15 cellular contexts compared by ENCODE assay signal in genomic region chr1:174032823-174033222, GRCh38. TPM values are rescaled to one million over a fixed set of nuclear protein-coding genes. Genes with fewer than 3 reads are reported as not detected.
A peak's percentile ranks its signal among the peaks of the same experiment; 100 is the strongest.
DNase-seq lines count a peak whose midpoint lies in the region; FAIRE-seq and TF ChIP-seq lines count a peak whose summit lies in the region.
"Had no signal": no experiment of that assay in that cellular context is flagged by ENCODE, and none has a peak within 500 bp of the region (broad histone marks: within the 10 kb centered on the region; RNA-seq: fewer than 3 reads in every experiment).

No MANE protein-coding gene starts in this region.

- TF ChIP-seq POLR2A in H54 (IDR thresholded peaks at IDR 0.05; ENCODE audit: low read depth, low read length): no peak

- H4K20me1 ChIP-seq in GM23248 (ENCODE audit: insufficient read depth): no peaks in the 10 kb centered on the region
- H4K20me1 ChIP-seq: BLaER1 had no signal

- H3F3A ChIP-seq in GM23248 (ENCODE audit: insufficient read depth): no peaks in the 10 kb centered on the region

- no peak for FAIRE-seq in H54 (lab: Jason Lieb, UNC)
- FAIRE-seq: A204.1, G401.6, GM12892 had no signal

- H3K4me1 ChIP-seq in GM23248 (ENCODE audit: insufficient read depth) (no peaks in the 10 kb centered on the region), SJSA1 (replicated peaks) (peaks cover 29% of the 10 kb centered on the region), HAP-1 (no peaks in the 10 kb centered on the region; the same call in 1 of the 2 replicates)
- H3K4me1 ChIP-seq: BLaER1 had no signal

- no peaks in the 10 kb centered on the region for H3K9me2 ChIP-seq in GM23248 (ENCODE audit: insufficient read depth)

- H3K36me3 ChIP-seq in GM23248 (ENCODE audit: low read depth) (no peaks in the 10 kb centered on the region), SJSA1 (no peaks in the 10 kb centered on the region), HAP-1 (replicated peaks) (no peaks in the 10 kb centered on the region)
- H3K36me3 ChIP-seq: BLaER1 had no signal

- WGBS in GM23248 (ENCODE audit: low coverage in 1 of 2, low lambda C conversion rate in 2 of 2, missing lambda C conversion rate in 2 of 2), 2 experiments: 95 to 96% methylated on average over 1 of the region's 1 CpG

- no peak overlapping the region for H3K4me2 ChIP-seq in GM23248 (ENCODE audit: unreplicated experiment)
- H3K4me2 ChIP-seq: BLaER1 had no signal

- no peaks in the 10 kb centered on the region for H3K27me3 ChIP-seq in GM23248 (replicated peaks; ENCODE audit: insufficient read depth)
- H3K27me3 ChIP-seq in SJSA1 (replicated peaks): no peaks in the 10 kb centered on the region
- no peaks in the 10 kb centered on the region for H3K27me3 ChIP-seq in HAP-1 (ENCODE audit: low read depth)
- H3K27me3 ChIP-seq: BLaER1 had no signal

- no peaks in the 10 kb centered on the region for H3K9me3 ChIP-seq in GM23248 (ENCODE audit: low read depth)
- no peaks in the 10 kb centered on the region for H3K9me3 ChIP-seq in SJSA1 (replicated peaks)
- no peaks in the 10 kb centered on the region for H3K9me3 ChIP-seq in HAP-1
- H3K9me3 ChIP-seq: BLaER1 had no signal

- H3K4me3 ChIP-seq in GM23248: no peak overlapping the region
- no peak overlapping the region for H3K4me3 ChIP-seq in SJSA1
- H3K4me3 ChIP-seq in HAP-1: no peak overlapping the region
- H3K4me3 ChIP-seq: BLaER1 had no signal

- no peak overlapping the region for H3K9ac ChIP-seq in GM23248
- H3K9ac ChIP-seq: BLaER1 had no signal

- H3K27ac ChIP-seq in GM23248: no peak overlapping the region
- peak overlapping the region; percentile 28 for H3K27ac ChIP-seq in SJSA1
- H3K27ac ChIP-seq: BLaER1 had no signal

- H2AFZ ChIP-seq in GM23248: no peak overlapping the region

- in situ Hi-C loops in GM23248 (cut with MboI): no loop called here
- in situ Hi-C loops in HAP-1 (cut with MboI; ENCODE audit: low sequenced_read_pairs): no loop called here

- no peaks in the 10 kb centered on the region for H3K79me2 ChIP-seq in GM23248 (ENCODE audit: insufficient read depth)

- DNase-seq in GM23248 (peak; percentile 34), SJSA1 (ENCODE audit: low read depth in 1 of 2, low spot score in 2 of 2) (peak in 1 of 2 experiments; percentile 77), fibroblast of gingiva (ENCODE audit: low read depth) (peak; percentile 4), NCI-H2227 (lab: John Stamatoyannopoulos, UW; ENCODE audit: unreplicated experiment) (no peak), HAP-1 (ENCODE audit: low spot score in 2 of 2) (no peak), H54 (ENCODE audit: insufficient read length, low spot score) (no peak)
- no peak for DNase-seq in activated CD8-positive, alpha-beta memory T cell treated with anti-CD3 and anti-CD28 coated beads, Interleukin-2, amount 50 U/mL, for 48 hours
- DNase-seq: AML-193, DMS79, GOT3, KG1 had no signal

RNA-seq across cellular contexts. Expression of gene RC3H1, which starts 10.7 kb away (rescaled TPM):
- 18.9 and 22.4 TPM in 2 replicates for total RNA-seq in GM23248 (2014; rRNA removed; shearing (Covaris generic))
- polyA plus RNA-seq in GM23248 (2016; fragmentation: Nextera tagmentation; extraction: Ambion mirVana): 5.9 and 6.0 TPM in 2 replicates
- total RNA-seq in SJSA1 (2014; rRNA removed; shearing (Covaris generic)): 15.0 and 79.1 TPM in 2 replicates

Comparison
In these comparisons a context has a peak if more than half of its experiments do, and no peak if none do; other contexts are left out.
1. DNase-seq: peak in GM23248 (single experiment) and fibroblast of gingiva (single experiment); none in activated CD8-positive, alpha-beta memory T cell treated with anti-CD3 and anti-CD28 coated beads, Interleukin-2, amount 50 U/mL, for 48 hours (single experiment), NCI-H2227 (single experiment), HAP-1 (0 of 2) and H54 (single experiment).